ENCODE assay signal across 17 cellular contexts in the genomic region with DNA sequence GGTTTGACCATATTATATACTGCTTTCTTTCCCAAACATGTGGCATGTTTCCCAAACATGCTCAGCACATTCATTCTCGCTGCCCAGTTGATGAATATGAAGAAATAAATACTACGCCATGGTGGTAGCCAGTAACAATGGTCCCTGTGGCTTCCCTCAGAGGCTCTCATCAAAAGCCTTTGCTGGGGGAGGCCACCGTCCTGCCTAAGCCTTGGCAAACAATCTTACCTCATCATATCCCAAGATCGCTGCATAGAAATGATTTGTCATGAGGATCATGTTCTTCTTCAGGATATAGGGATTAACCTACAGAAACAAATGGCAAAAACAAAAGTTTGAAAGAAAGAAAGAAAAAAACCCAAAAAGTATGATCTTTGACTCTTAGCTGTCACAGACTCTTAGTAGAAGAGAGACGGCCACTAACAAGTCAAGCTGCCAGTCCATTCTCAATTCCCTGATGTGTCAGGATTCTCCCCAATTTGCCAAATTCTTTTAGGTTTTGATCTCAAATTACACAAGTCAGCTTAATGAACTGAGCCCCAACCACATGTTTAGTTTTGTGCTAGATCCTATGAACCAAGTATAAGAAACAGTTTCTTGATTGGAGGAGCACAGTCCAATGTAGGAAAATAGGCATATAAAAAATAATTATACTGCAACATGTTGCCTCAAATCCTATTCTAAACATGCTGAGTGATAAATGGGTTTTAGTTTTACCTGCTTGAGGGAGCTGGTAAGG. TPM values are rescaled to one million over a fixed set of nuclear protein-coding genes. Genes with fewer than 3 reads are reported as not detected.
DNase-seq lines count a peak whose midpoint lies in the region; ATAC-seq and TF ChIP-seq lines count a peak whose summit lies in the region.
"Had no signal": no experiment of that assay in that cellular context is flagged by ENCODE, and none has a peak within 500 bp of the region (broad histone marks: within the 10 kb centered on the region; RNA-seq: fewer than 3 reads in every experiment).

No MANE protein-coding gene starts in this region.

- peak overlapping the region; percentile 59 for H3K9ac ChIP-seq in adipocyte (ENCODE audit: low read length)

- H3K36me3 ChIP-seq in adipocyte (ENCODE audit: control insufficient read depth, insufficient read depth, low read length, severe bottlenecking): no peaks in the 10 kb centered on the region

- DNase-seq in T-helper 1 cell: no peak
- peak; percentile 86 for DNase-seq in M059J (ENCODE audit: low read depth)
- no peak for DNase-seq in adipocyte (ENCODE audit: low read depth)
- DNase-seq in nephron progenitor cell: no peak
- no peak for DNase-seq in stimulated activated CD4-positive, alpha-beta T cell treated with anti-CD3 and anti-CD28 coated beads, Interleukin-4, amount 100 ng/mL, for 1 hour
- DNase-seq: 8988T; activated CD4-positive, CD25-positive, alpha-beta regulatory T cell treated with anti-CD3 and anti-CD28 coated beads, Interleukin-2, amount 50 U/mL, for 72 hours; activated gamma-delta T cell; left lung; NCI-H2227 treated with DMSO at 0.1 percent for 48 hours had no signal

- TF ChIP-seq CTCF in nephron progenitor cell (IDR thresholded peaks at IDR 0.05): no peak

- H3K9me3 ChIP-seq in adipocyte (ENCODE audit: control insufficient read depth, low read length): no peaks in the 10 kb centered on the region
- H3K9me3 ChIP-seq: HAP-1, left lung had no signal

- H3K4me1 Mint-ChIP-seq in T-helper 1 cell treated with Interleukin-12 subunit alpha and Interleukin-12 subunit beta and Interleukin-4 antibody, amounts not matched to agents 30 μg/mL and 1 μg/mL, for 36 hours (ENCODE audit: low read depth): peaks cover 56% of the 10 kb centered on the region
- H3K4me1 Mint-ChIP-seq in nephron progenitor cell: peaks cover 45% of the 10 kb centered on the region

- H3K4me3 Mint-ChIP-seq in T-helper 1 cell treated with Interleukin-12 subunit alpha and Interleukin-12 subunit beta and Interleukin-4 antibody, amounts not matched to agents 30 μg/mL and 1 μg/mL, for 36 hours: no peak overlapping the region
- no peak overlapping the region for H3K4me3 Mint-ChIP-seq in nephron progenitor cell

- H3K27me3 ChIP-seq in adipocyte (replicated peaks; ENCODE audit: control insufficient read depth, insufficient read depth, low read length): no peaks in the 10 kb centered on the region
- H3K27me3 ChIP-seq: left lung had no signal

- no peaks in the 10 kb centered on the region for H3K9me3 Mint-ChIP-seq in T-helper 1 cell treated with Interleukin-12 subunit alpha and Interleukin-12 subunit beta and Interleukin-4 antibody, amounts not matched to agents 30 μg/mL and 1 μg/mL, for 36 hours
- no peaks in the 10 kb centered on the region for H3K9me3 Mint-ChIP-seq in nephron progenitor cell

- no peaks in the 10 kb centered on the region for H3K27me3 Mint-ChIP-seq in T-helper 1 cell treated with Interleukin-12 subunit alpha and Interleukin-12 subunit beta and Interleukin-4 antibody, amounts not matched to agents 30 μg/mL and 1 μg/mL, for 36 hours (ENCODE audit: low read depth)
- no peaks in the 10 kb centered on the region for H3K27me3 Mint-ChIP-seq in nephron progenitor cell (ENCODE audit: low read depth, poor library complexity)

- H3K27ac Mint-ChIP-seq in T-helper 1 cell treated with Interleukin-12 subunit alpha and Interleukin-12 subunit beta and Interleukin-4 antibody, amounts not matched to agents 30 μg/mL and 1 μg/mL, for 36 hours: peak overlapping the region; percentile 89
- H3K27ac Mint-ChIP-seq in nephron progenitor cell: peak overlapping the region; percentile 92

- peaks cover 58% of the 10 kb centered on the region for H3K4me1 ChIP-seq in adipocyte (ENCODE audit: control insufficient read depth, insufficient read depth, low read length)
- H3K4me1 ChIP-seq: HAP-1 had no signal

- peaks cover 12% of the 10 kb centered on the region for H3K36me3 Mint-ChIP-seq in T-helper 1 cell treated with Interleukin-12 subunit alpha and Interleukin-12 subunit beta and Interleukin-4 antibody, amounts not matched to agents 30 μg/mL and 1 μg/mL, for 36 hours (ENCODE audit: low read depth)
- H3K36me3 Mint-ChIP-seq in nephron progenitor cell (ENCODE audit: low read depth): peaks cover 25% of the 10 kb centered on the region

- peak overlapping the region; percentile 34 for H3K4me3 ChIP-seq in adipocyte (ENCODE audit: low read length)
- H3K4me3 ChIP-seq: HAP-1, left lung had no signal

- ATAC-seq in HG03571 (IDR thresholded peaks at IDR 0.05; ENCODE audit: unreplicated experiment) (no peak), GM18511 (IDR thresholded peaks at IDR 0.05; ENCODE audit: unreplicated experiment) (no peak)

RNA-seq across cellular contexts. Expression of gene FAM83C, which starts 22.4 kb away (rescaled TPM):
- total RNA-seq in M059J (2014; rRNA removed; shearing (Covaris generic)): 0.02 TPM in 1 of 2 replicates, not detected in the other
- total RNA-seq: cerebellum, left lung, skeletal muscle tissue, subcutaneous adipose tissue had no signal

RNA-seq across cellular contexts. Expression of gene EIF6, which starts 30.1 kb away (rescaled TPM):
- 303 and 313 TPM in 2 replicates for total RNA-seq in M059J (2014; rRNA removed; shearing (Covaris generic))

RNA-seq across cellular contexts. Expression of gene MMP24OS, which starts 36.7 kb away (rescaled TPM):
- 10.6 and 19.4 TPM in 2 replicates for total RNA-seq in M059J (2014; rRNA removed; shearing (Covaris generic))
